Comparison of ENCODE assay signal across 16 cellular contexts in the genomic region with DNA sequence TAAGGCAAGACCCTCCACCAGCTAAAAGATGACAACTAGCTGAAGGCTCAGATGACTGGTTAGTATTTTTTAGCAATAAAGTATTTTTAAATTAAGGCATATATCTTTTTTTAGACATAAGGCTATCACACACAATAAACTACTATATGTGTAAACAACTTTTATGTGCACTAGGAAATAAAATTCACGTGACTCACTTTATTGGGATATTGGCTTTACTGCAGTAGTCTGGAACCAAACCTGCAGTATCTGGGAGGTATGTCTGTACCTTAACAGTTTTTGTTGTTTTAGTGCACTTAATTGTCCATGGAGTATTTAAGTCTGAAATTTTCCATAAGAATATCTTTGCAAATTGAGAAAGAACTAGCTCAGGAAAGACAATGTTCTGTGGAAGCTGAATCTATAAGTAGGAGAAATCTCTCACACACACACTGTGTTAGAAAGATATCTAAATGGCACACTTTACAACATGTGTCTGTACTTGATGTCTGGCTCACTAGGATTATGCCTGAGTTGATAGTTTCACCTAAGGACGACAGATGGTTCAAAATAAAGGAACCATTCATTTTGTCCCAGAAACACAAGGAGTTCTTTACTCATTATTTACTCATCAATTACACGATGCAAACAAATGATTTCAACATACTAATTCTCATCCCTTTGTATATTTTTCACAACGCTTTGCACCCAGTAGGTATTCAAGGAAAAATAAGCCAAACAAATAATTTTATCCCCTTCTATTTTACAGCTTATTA. TPM values are rescaled to one million over a fixed set of nuclear protein-coding genes. Genes with fewer than 3 reads are reported as not detected.
DNase-seq lines count a peak whose midpoint lies in the region; ATAC-seq and TF ChIP-seq lines count a peak whose summit lies in the region.
"Had no signal": no experiment of that assay in that cellular context is flagged by ENCODE, and none has a peak within 500 bp of the region (broad histone marks: within the 10 kb centered on the region; RNA-seq: fewer than 3 reads in every experiment).

No MANE protein-coding gene starts in this region.

- no peak for ATAC-seq in HG03342 (IDR thresholded peaks at IDR 0.05; ENCODE audit: unreplicated experiment)
- no peak for ATAC-seq in Right ventricle myocardium inferior
- no peak for ATAC-seq in esophagus mucosa
- ATAC-seq: sciatic nerve had no signal

- TF ChIP-seq CTCF in C4-2B (conservative IDR thresholded peaks at IDR 0.05): no peak
- TF ChIP-seq CTCF in fibroblast of mammary gland (conservative IDR thresholded peaks at IDR 0.05; ENCODE audit: control insufficient read depth, insufficient read depth, low read depth, low read length): no peak

- H3K27ac ChIP-seq in C4-2B: peak overlapping the region; percentile 51; the same call in 1 of the 2 replicates
- H3K27ac ChIP-seq: Peyer's patch, vagina had no signal

- DNase-seq in EH (ENCODE audit: low read depth): peak; percentile 23
- DNase-seq in NCI-H748 treated with DMSO at 0.1 percent for 48 hours (lab: John Stamatoyannopoulos, UW): peak; percentile 61
- peak; percentile 57 for DNase-seq in fibroblast of mammary gland (ENCODE audit: low read depth)
- DNase-seq in globus pallidus (ENCODE audit: low spot score): no peak
- DNase-seq in Right ventricle myocardium inferior (ENCODE audit: missing footprints): no peak
- DNase-seq: activated T-cell treated with anti-CD3 and anti-CD28 coated beads for 4 hours; amniotic stem cell; CD4-positive, alpha-beta memory T cell; NCI-H2107; Peyer's patch; stimulated activated naive CD4-positive, alpha-beta T cell had no signal

- intact Hi-C loops in Right ventricle myocardium inferior (cut with DNase I): no loop called here

- no peak overlapping the region for H3K4me3 ChIP-seq in fibroblast of mammary gland (ENCODE audit: control insufficient read depth, low read depth, low read length)
- H3K4me3 ChIP-seq: Peyer's patch, vagina had no signal

RNA-seq across cellular contexts. Expression of gene RAPGEF6, which starts 4.6 kb away (rescaled TPM):
- total RNA-seq in Right ventricle myocardium inferior (8.5 TPM), esophagus mucosa (8.6 TPM)

Comparison
In these comparisons a context has a peak if more than half of its experiments do, and no peak if none do; other contexts are left out.
1. DNase-seq: peak in EH (single experiment), NCI-H748 treated with DMSO at 0.1 percent for 48 hours (single experiment) and fibroblast of mammary gland (single experiment); none in globus pallidus (single experiment) and Right ventricle myocardium inferior (single experiment).